ENCODE assay signal across 13 cellular contexts in genomic region chr4:184653650-184654049, GRCh38. TPM values are rescaled to one million over a fixed set of nuclear protein-coding genes. Genes with fewer than 3 reads are reported as not detected.
DNase-seq lines count a peak whose midpoint lies in the region; ATAC-seq and TF ChIP-seq lines count a peak whose summit lies in the region.
"Had no signal": no experiment of that assay in that cellular context is flagged by ENCODE, and none has a peak within 500 bp of the region (broad histone marks: within the 10 kb centered on the region; RNA-seq: fewer than 3 reads in every experiment).

No MANE protein-coding gene starts in this region.

- H3K27me3 ChIP-seq in BJ (ENCODE audit: control insufficient read depth, insufficient read depth, low read length), result no peaks in the 10 kb centered on the region
- H3K27me3 ChIP-seq in left lung, result no peaks in the 10 kb centered on the region
- H3K27me3 ChIP-seq: BLaER1 had no signal

- CTCF ChIA-PET in BJ (lab: Yijun Ruan, JAX), result interaction anchor here (0.8 to 0.9 kb wide), 3 partner anchors 9 to 102 kb away, joined by 3 to 4 read pairs (median 4); no protein-coding TSS in a partner anchor

- H3K9me3 ChIP-seq in left lung, result no peaks in the 10 kb centered on the region
- H3K9me3 ChIP-seq: BLaER1 had no signal

- H3K36me3 ChIP-seq in BJ (ENCODE audit: control insufficient read depth, insufficient read depth, low read length) (no peaks in the 10 kb centered on the region), left lung (no peaks in the 10 kb centered on the region)

- DNase-seq in BJ (ENCODE audit: low read depth), result peak; percentile 68
- DNase-seq in HT1080 (ENCODE audit: low read depth), result peak; percentile 10
- peak; percentile 81 for DNase-seq in astrocyte of the spinal cord (ENCODE audit: low read depth, low spot score)
- DNase-seq in non-pigmented ciliary epithelial cell (ENCODE audit: low read depth), result peak; percentile 58
- no peak for DNase-seq in SIG-M5 (lab: John Stamatoyannopoulos, UW)
- no peak for DNase-seq in KG1 (lab: John Stamatoyannopoulos, UW)
- DNase-seq in left lung, result no peak
- DNase-seq in H4 (ENCODE audit: low spot score), result no peak
- DNase-seq: activated CD4-positive, alpha-beta T cell treated with anti-CD3 and anti-CD28 coated beads, Interleukin-2, amount 50 U/mL, for 48 hours; NCI-H2227 treated with DMSO at 0.1 percent for 48 hours; nucleus accumbens; stimulated activated CD4-positive, alpha-beta T cell treated with anti-CD3 and anti-CD28 coated beads, Interleukin-12 subunit alpha, Interleukin-12 subunit beta, amount 100 ng/mL, for 4 hours had no signal

- POLR2A ChIA-PET in BJ (lab: Charles Lee), result no interaction called here

- peaks cover 4 to 26% of the 10 kb centered on the region in 2 donors for H3K4me1 ChIP-seq in left lung

- no peak for TF ChIP-seq CTCF in BJ (IDR thresholded peaks at IDR 0.05; ENCODE audit: insufficient read depth, low read depth, low read length)
- TF ChIP-seq CTCF in astrocyte of the spinal cord (IDR thresholded peaks at IDR 0.05; ENCODE audit: low read depth, low read length), result no peak
- no peak for TF ChIP-seq CTCF in left lung (IDR thresholded peaks at IDR 0.05)

- no peak for ATAC-seq in left lung

- intact Hi-C loops in left lung (cut with DNase I), result no loop called here

- in situ Hi-C loops in astrocyte of the spinal cord (cut with HindIII; ENCODE audit: low sequenced_read_pairs), result no loop called here

- no peak overlapping the region for H3K27ac ChIP-seq in left lung
- H3K27ac ChIP-seq: BLaER1 had no signal

- no peak overlapping the region for H3K4me3 ChIP-seq in BJ (ENCODE audit: low read depth, low read length)
- no peak overlapping the region for H3K4me3 ChIP-seq in astrocyte of the spinal cord (ENCODE audit: low read depth, low read length)
- H3K4me3 ChIP-seq in left lung, result no peak overlapping the region
- H3K4me3 ChIP-seq: BLaER1 had no signal

RNA-seq across cellular contexts. Expression of gene PRIMPOL, which starts 4.1 kb away (rescaled TPM):
- polyA plus RNA-seq in BJ (2011; rRNA removed), result 6.0 and 15.6 TPM in 2 replicates
- polyA minus RNA-seq in BJ (2011; rRNA and poly(A)+ RNA removed), result 2.8 and 3.3 TPM in 2 replicates
- total RNA-seq in HT1080 (2014; rRNA removed; shearing (Covaris generic)), result 23.1 and 26.1 TPM in 2 replicates
- polyA plus RNA-seq in HT1080 (2015; cell fraction: cytosol; rRNA removed), result 27.4 and 28.7 TPM in 2 replicates
- polyA plus RNA-seq in HT1080 (2015; cell fraction: nucleus; rRNA removed), result 42.3 and 43.2 TPM in 2 replicates
- 10 to 100 TPM; 11.8 to 15.8 TPM for total RNA-seq in left lung
- 26.9 and 30.4 TPM in 2 replicates for total RNA-seq in H4 (2014; rRNA removed; shearing (Covaris generic))

RNA-seq across cellular contexts. Expression of gene CASP3, which starts 4.4 kb away (rescaled TPM):
- 20.5 and 32.3 TPM in 2 replicates for polyA plus RNA-seq in BJ (2011; rRNA removed)
- polyA minus RNA-seq in BJ (2011; rRNA and poly(A)+ RNA removed), result 11.0 and 24.3 TPM in 2 replicates
- total RNA-seq in HT1080 (2014; rRNA removed; shearing (Covaris generic)), result 32.1 and 34.0 TPM in 2 replicates
- polyA plus RNA-seq in HT1080 (2015; cell fraction: cytosol; rRNA removed), result 41.5 and 44.7 TPM in 2 replicates
- polyA plus RNA-seq in HT1080 (2015; cell fraction: nucleus; rRNA removed), result 41.8 and 47.2 TPM in 2 replicates
- total RNA-seq in left lung, result 10 to 100 TPM; 19.1 to 23.5 TPM
- total RNA-seq in H4 (2014; rRNA removed; shearing (Covaris generic)), result 31.9 and 46.1 TPM in 2 replicates

Comparison
In these comparisons a context has a peak if more than half of its experiments do, and no peak if none do; other contexts are left out.
1. DNase-seq: peak in BJ (single experiment), HT1080 (single experiment), astrocyte of the spinal cord (single experiment) and non-pigmented ciliary epithelial cell (single experiment); none in SIG-M5 (single experiment), KG1 (single experiment), left lung (0 of 2) and H4 (single experiment).